Comparison of ENCODE assay signal across 35 cellular contexts in genomic region chr12:32864731-32865130, GRCh38. TPM values are rescaled to one million over a fixed set of nuclear protein-coding genes. Genes with fewer than 3 reads are reported as not detected.
"Had no signal": no experiment of that assay in that cellular context is flagged by ENCODE, and none has a peak within 500 bp of the region (broad histone marks: within the 10 kb centered on the region; RNA-seq: fewer than 3 reads in every experiment).

No MANE protein-coding gene starts in this region.

- H3K27ac ChIP-seq: body of pancreas, breast epithelium, PC-9, RWPE1, VCaP had no signal

- ATAC-seq: activated CD8-positive, alpha-beta memory T cell treated with anti-CD3 and anti-CD28 coated beads, Interleukin-2, amount 10 ng/mL, durations not matched to agents 7 days and 5 days; activated T-cell treated with anti-CD3 and anti-CD28 coated beads, Interleukin-2, amount 50 U/mL, for 72 hours; activated T-helper 17 cell treated with anti-CD3 and anti-CD28 coated beads, Interleukin-2, amount 50 U/mL, for 72 hours; body of pancreas had no signal

- H3K4me2 ChIP-seq: PC-9 had no signal

- H2AFZ ChIP-seq: PC-9 had no signal

- H3K36me3 ChIP-seq: breast epithelium, MG63 had no signal

- DNase-seq: activated B cell treated with CpG ODN at 0.5 μM for 24 hours; activated CD4-positive, alpha-beta memory T cell treated with anti-CD3 and anti-CD28 coated beads for 36 hours; activated CD4-positive, alpha-beta T cell treated with anti-CD3 and anti-CD28 coated beads for 4 hours; activated CD4-positive, alpha-beta T cell treated with anti-CD3 and anti-CD28 coated beads, Interleukin-2, amount 50 U/mL, for 1 hour; activated CD4-positive, CD25-positive, alpha-beta regulatory T cell treated with anti-CD3 and anti-CD28 coated beads, Interleukin-2, amount 50 U/mL, for 72 hours; activated CD8-positive, alpha-beta memory T cell treated with anti-CD3 and anti-CD28 coated beads for 24 hours; activated CD8-positive, alpha-beta memory T cell treated with anti-CD3 and anti-CD28 coated beads, Interleukin-2, amount 10 ng/mL, durations not matched to agents 7 days and 5 days; activated CD8-positive, alpha-beta memory T cell treated with anti-CD3 and anti-CD28 coated beads, Interleukin-2, amount 50 U/mL, for 48 hours; activated effector memory CD4-positive, alpha-beta T cell treated with anti-CD3 and anti-CD28 coated beads, Interleukin-2, amount 50 U/mL, for 16 hours; activated naive CD4-positive, alpha-beta T cell treated with Interleukin-2 at 50 U/mL for 16 hours; activated naive CD8-positive, alpha-beta T cell treated with anti-CD3 and anti-CD28 coated beads, Interleukin-2, amount 10 ng/mL, durations not matched to agents 7 days and 5 days; activated T-cell treated with anti-CD3 and anti-CD28 coated beads, Interleukin-2, amount 50 U/mL, for 72 hours; body of pancreas; central memory CD4-positive, alpha-beta T cell; Karpas-422; KBM-7; MG63; NCI-H1048; NCI-H1105 treated with DMSO at 0.1 percent for 48 hours; NCI-H1436 treated with DMSO at 0.1 percent for 48 hours; NCI-H1694 treated with DMSO at 0.1 percent for 48 hours; NCI-H2029; NCI-H345; NCI-H524 treated with DMSO at 0.1 percent for 48 hours; NK-92 treated with Interleukin-12 subunit alpha and Interleukin-12 subunit beta, amount 100 ng/mL, for 24 hours; PC-9; Right ventricle myocardium superior; SW 1271; T-helper 1 cell; T-helper 2 cell; T-helper 9 cell had no signal

- H3K4me3 ChIP-seq: body of pancreas, breast epithelium, MG63, PC-9 had no signal

- H3K4me1 ChIP-seq: breast epithelium had no signal

- H3K9me3 ChIP-seq: body of pancreas, breast epithelium, MG63 had no signal

- H3K27me3 ChIP-seq: body of pancreas, breast epithelium, MG63 had no signal

RNA-seq across cellular contexts. Expression of gene PKP2, which starts 31.8 kb away (rescaled TPM):
- total RNA-seq: activated B cell treated with CpG ODN at 0.5 μM for 24 hours; activated CD8-positive, alpha-beta memory T cell treated with anti-CD3 and anti-CD28 coated beads, Interleukin-2, amount 10 ng/mL, durations not matched to agents 7 days and 5 days; activated T-helper 17 cell treated with anti-CD3 and anti-CD28 coated beads, Interleukin-2, amount 50 U/mL, for 72 hours had no signal
